In genomic region chr22:38698407-38699094, GRCh38 we compare ENCODE assay signal across 1 cellular context.
TF ChIP-seq lines count a peak whose summit lies in the region.

No MANE protein-coding gene starts in this region.

TF ChIP-seq in GM12878, 131 proteins besides CTCF, POLR2A, EP300 and RAD21:
- TF ChIP-seq MLLT1 (IDR thresholded peaks at IDR 0.05) (peak; percentile 89), EGR1 (IDR thresholded peaks at IDR 0.05; ENCODE audit: borderline replicate concordance in 1 of 2, low read depth in 2 of 2, low read length in 2 of 2) (no peak), ZBTB40 (IDR thresholded peaks at IDR 0.05; ENCODE audit: borderline replicate concordance) (0 out of 2 replicates have a peak, but pooled peaks have one; percentile 12)
TF ChIP-seq in GM12878: peak in this region for 2.
